ENCODE assay signal across 26 cellular contexts in the genomic region with DNA sequence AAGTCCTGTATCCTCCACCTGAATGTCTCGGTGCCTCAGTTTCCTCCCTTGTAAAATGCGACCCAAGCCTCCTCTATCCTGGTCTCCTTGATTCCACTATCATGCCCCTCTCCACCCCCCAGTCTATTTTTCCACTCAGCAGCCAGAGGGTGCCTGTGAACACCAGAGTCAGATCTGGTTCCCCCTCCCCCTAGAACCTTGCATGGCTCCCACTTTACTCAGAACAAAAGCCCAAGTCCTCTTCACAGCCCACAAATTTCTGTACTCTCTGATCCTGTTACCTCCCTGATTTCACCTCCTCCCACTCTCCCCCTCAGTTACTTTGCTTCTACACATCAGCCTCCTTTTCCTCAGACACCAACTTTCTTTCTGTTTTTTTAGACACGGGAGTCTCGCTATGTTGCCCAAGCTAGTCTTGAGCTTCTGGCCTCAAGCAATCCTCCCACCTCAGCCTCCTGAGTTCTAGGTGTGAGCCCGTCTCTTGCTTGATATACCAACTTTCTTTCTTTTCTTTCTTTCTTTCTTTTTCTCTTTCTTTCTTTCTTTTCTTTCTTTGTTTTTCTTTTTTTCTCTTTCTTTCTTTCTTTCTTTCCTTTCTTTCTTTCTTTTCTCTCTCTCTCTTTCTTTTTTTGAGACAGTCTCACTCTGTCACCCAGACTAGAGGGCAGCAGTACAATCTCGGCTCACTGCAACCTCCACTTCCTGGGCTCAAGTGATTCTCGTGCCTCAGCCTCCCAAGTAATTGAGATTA. TPM values are rescaled to one million over a fixed set of nuclear protein-coding genes. Genes with fewer than 3 reads are reported as not detected.
A peak's percentile ranks its signal among the peaks of the same experiment; 100 is the strongest.
DNase-seq lines count a peak whose midpoint lies in the region; ATAC-seq and TF ChIP-seq lines count a peak whose summit lies in the region.
"Had no signal": no experiment of that assay in that cellular context is flagged by ENCODE, and none has a peak within 500 bp of the region (broad histone marks: within the 10 kb centered on the region; RNA-seq: fewer than 3 reads in every experiment).

No MANE protein-coding gene starts in this region.

- in situ Hi-C loops in GM13977 (cut with MboI; ENCODE audit: low pct_unique_long_range_greater_than_20kb, low sequenced_read_pairs, unreplicated experiment), result no loop called here

- no peaks in the 10 kb centered on the region for H3K27me3 Mint-ChIP-seq in activated naive CD8-positive, alpha-beta T cell

- ATAC-seq in upper lobe of right lung, result no peak
- ATAC-seq: HCT116, natural killer cell had no signal

- no peak overlapping the region for H3K4me3 Mint-ChIP-seq in activated naive CD8-positive, alpha-beta T cell
- H3K4me3 Mint-ChIP-seq: endodermal cell, natural killer cell had no signal

- peak overlapping the region; percentile 29 for H3K27ac Mint-ChIP-seq in activated naive CD8-positive, alpha-beta T cell
- H3K27ac Mint-ChIP-seq: endodermal cell, natural killer cell had no signal

- H3K36me3 ChIP-seq in esophagus muscularis mucosa (no peaks in the 10 kb centered on the region), upper lobe of right lung (no peaks in the 10 kb centered on the region)
- H3K36me3 ChIP-seq: breast epithelium, spleen had no signal

- DNase-seq in RWPE1 (ENCODE audit: low spot score) (no peak), esophagus muscularis mucosa (ENCODE audit: extremely low spot score) (no peak), putamen (ENCODE audit: low spot score) (peak; percentile 60), GM13977 (ENCODE audit: low spot score) (no peak), T-helper 1 cell (no peak), upper lobe of right lung (no peak)
- DNase-seq: activated CD4-positive, alpha-beta T cell treated with anti-CD3 and anti-CD28 coated beads for 48 hours; activated gamma-delta T cell treated with Interleukin-2 at 50 U/mL for 16 hours; activated T-cell treated with anti-CD3 and anti-CD28 coated beads, Interleukin-2, amount 50 U/mL, for 1 hour; amniotic stem cell; Caco-2; endodermal cell; GDM1; Kasumi-1; MV-4-11; natural killer cell; retina; spleen; T-helper 9 cell had no signal

- no peak for TF ChIP-seq EP300 in esophagus muscularis mucosa (IDR thresholded peaks at IDR 0.05)

- peak overlapping the region; percentile 55 for H3K27ac ChIP-seq in RWPE1
- H3K27ac ChIP-seq in esophagus muscularis mucosa (replicated peaks in 1 of 4), result peak overlapping the region in 3 of 4 donors; percentile 62 to 75 (median 74)
- H3K27ac ChIP-seq in upper lobe of right lung, result no peak overlapping the region
- H3K27ac ChIP-seq: breast epithelium, spleen, VCaP had no signal

- CTCF ChIA-PET in RWPE1 (lab: Yijun Ruan, JAX), result interaction anchor here (1.4 kb wide), 1 partner anchor 8 kb away, joined by 9 read pairs; no protein-coding TSS in a partner anchor

- H3K4me3 ChIP-seq in esophagus muscularis mucosa (no peak overlapping the region), upper lobe of right lung (no peak overlapping the region)
- H3K4me3 ChIP-seq: breast epithelium, spleen had no signal

- H3K4me1 ChIP-seq in esophagus muscularis mucosa (peaks cover 3 to 19% (median 16%) of the 10 kb centered on the region in 4 donors), upper lobe of right lung (no peaks in the 10 kb centered on the region)
- H3K4me1 ChIP-seq: breast epithelium, Caco-2 had no signal

- POLR2A ChIA-PET in RWPE1 (lab: Yijun Ruan, JAX; ENCODE audit: low non-redundant PET), result no interaction called here

- peaks cover 2% of the 10 kb centered on the region for H3K4me1 Mint-ChIP-seq in activated naive CD8-positive, alpha-beta T cell (ENCODE audit: low read depth)

- TF ChIP-seq CTCF in RWPE1 (conservative IDR thresholded peaks at IDR 0.05; ENCODE audit: low read depth) (no peak), esophagus muscularis mucosa (IDR thresholded peaks at IDR 0.05) (no peak), GM13977 (IDR thresholded peaks at IDR 0.05; ENCODE audit: extremely low read depth, insufficient read depth, missing control alignments) (no peak), upper lobe of right lung (IDR thresholded peaks at IDR 0.05) (no peak)

- H3K27me3 ChIP-seq in esophagus muscularis mucosa (no peaks in the 10 kb centered on the region), upper lobe of right lung (no peaks in the 10 kb centered on the region)
- H3K27me3 ChIP-seq: breast epithelium had no signal

- H3K36me3 Mint-ChIP-seq in activated naive CD8-positive, alpha-beta T cell, result no peaks in the 10 kb centered on the region
- H3K36me3 Mint-ChIP-seq: natural killer cell had no signal

- no peak for TF ChIP-seq POLR2A in esophagus muscularis mucosa (IDR thresholded peaks at IDR 0.05; ENCODE audit: low read depth)

- no peaks in the 10 kb centered on the region for H3K9me3 Mint-ChIP-seq in activated naive CD8-positive, alpha-beta T cell (ENCODE audit: low read depth)
- H3K9me3 Mint-ChIP-seq: endodermal cell, natural killer cell had no signal

- 93% methylated on average over 7 of the region's 7 CpGs for WGBS in esophagus muscularis mucosa

- intact Hi-C loops in esophagus muscularis mucosa (cut with DNase I), result no loop called here
- intact Hi-C loops in upper lobe of right lung (cut with DNase I), result loop anchor here (10.0 kb wide), 2 partner anchors 125 to 295 kb away; no protein-coding TSS in a partner anchor

- H3K9me3 ChIP-seq in esophagus muscularis mucosa (no peaks in the 10 kb centered on the region), upper lobe of right lung (no peaks in the 10 kb centered on the region)
- H3K9me3 ChIP-seq: breast epithelium, Caco-2, spleen had no signal

RNA-seq across cellular contexts. Expression of a gene that starts 0.9 kb away (rescaled TPM):
- total RNA-seq in esophagus muscularis mucosa (under 1 TPM in 3 of 4 donors, not detected in 1; 0.19 to 0.83 (median 0.29) TPM), upper lobe of right lung (not detected)
- total RNA-seq: activated CD8-positive, alpha-beta memory T cell treated with anti-CD3 and anti-CD28 coated beads for 36 hours; breast epithelium; Caco-2; natural killer cell; NCI-H460; osteocyte; spleen had no signal

RNA-seq across cellular contexts. Expression of a gene that starts 13.2 kb away (rescaled TPM):
- total RNA-seq in esophagus muscularis mucosa (10 to 100 TPM; 33.0 to 60.1 (median 49.3) TPM), upper lobe of right lung (16.4 TPM)

RNA-seq across cellular contexts. Expression of a gene that starts 24.6 kb away (rescaled TPM):
- total RNA-seq in esophagus muscularis mucosa (100 to 1,000 TPM; 138 to 218 (median 181) TPM), upper lobe of right lung (109 TPM)

RNA-seq across cellular contexts. Expression of a gene that starts 25.0 kb away (rescaled TPM):
- total RNA-seq in esophagus muscularis mucosa (100 to 1,000 TPM in 1 of 4 donors, 10 to 100 TPM in 3; 56.0 to 154 (median 79.4) TPM), upper lobe of right lung (168 TPM)

RNA-seq across cellular contexts. Expression of a gene that starts 31.8 kb away (rescaled TPM):
- total RNA-seq in esophagus muscularis mucosa (100 to 1,000 TPM; 200 to 300 (median 270) TPM), upper lobe of right lung (991 TPM)
